Comparison of ENCODE assay signal across 10 cellular contexts in the genomic region with DNA sequence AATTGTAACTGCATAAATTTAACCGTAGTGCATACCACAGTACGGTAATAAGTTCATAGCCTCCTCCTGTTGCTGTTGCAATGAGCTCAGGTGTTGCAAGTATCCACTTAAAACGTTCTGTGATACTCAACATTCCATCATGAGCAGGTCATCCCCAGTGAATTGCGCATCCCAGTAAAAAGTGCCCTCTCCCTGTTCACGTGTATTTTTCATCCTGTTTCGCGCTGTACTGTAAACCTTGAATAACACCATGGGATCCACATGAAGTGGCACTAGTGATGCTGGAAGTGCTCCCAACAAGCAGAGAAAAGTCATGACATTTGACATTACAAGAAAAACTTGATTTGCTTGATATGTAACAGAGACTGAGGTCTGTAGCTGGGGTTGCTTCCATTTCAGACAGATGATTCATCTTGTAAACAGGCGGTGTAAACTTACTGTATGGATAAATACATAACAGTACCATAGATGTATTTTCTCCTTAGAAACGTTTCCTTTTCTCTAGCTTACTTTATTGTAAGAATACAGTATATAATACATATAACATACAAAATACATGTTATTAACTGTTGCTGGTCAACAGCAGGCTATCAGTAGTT. TPM values are rescaled to one million over a fixed set of nuclear protein-coding genes. Genes with fewer than 3 reads are reported as not detected.
A peak's percentile ranks its signal among the peaks of the same experiment; 100 is the strongest.
DNase-seq lines count a peak whose midpoint lies in the region; ATAC-seq and TF ChIP-seq lines count a peak whose summit lies in the region.
"Not testable (repeated sequence)": the region's sequence is repeated elsewhere in the genome, so short reads cannot be mapped to it uniquely, and the experiment has no call there.
"Had no signal": no experiment of that assay in that cellular context is flagged by ENCODE, and none has a peak within 500 bp of the region (broad histone marks: within the 10 kb centered on the region; RNA-seq: fewer than 3 reads in every experiment).

No MANE protein-coding gene starts in this region.

- H3K4me2 ChIP-seq in PC-3 (ENCODE audit: low read length) = not testable (repeated sequence)

- not testable (repeated sequence) for H3K9me3 ChIP-seq in PC-3 (ENCODE audit: low read length); endodermal cell (ENCODE audit: control insufficient read depth, low read length); lung (ENCODE audit: control insufficient read depth in 2 of 2, insufficient read depth in 1 of 2, low read length in 1 of 2)

- H3K27me3 ChIP-seq in PC-3 (ENCODE audit: low read length); endodermal cell (ENCODE audit: control insufficient read depth, insufficient read depth, low read length, poor library complexity, severe bottlenecking); lung (ENCODE audit: control insufficient read depth, insufficient read depth): not testable (repeated sequence)

- ATAC-seq in PC-3 = peak; percentile 70
- ATAC-seq in WTC11; left lobe of liver; lung (ENCODE audit: insufficient read depth, low FRiP score): not testable (repeated sequence)

- POLR2A ChIA-PET in PC-3 (lab: Charles Lee; ENCODE audit: unreplicated experiment); WTC11 (lab: Charles Lee); MCF 10A (lab: Yijun Ruan, JAX): not testable (repeated sequence)

- not testable (repeated sequence) for H3K4me1 ChIP-seq in PC-3 (ENCODE audit: insufficient read depth, low read length); endodermal cell (ENCODE audit: control insufficient read depth, insufficient read depth, low read length); lung (ENCODE audit: control insufficient read depth in 2 of 2, insufficient read depth in 2 of 2, low read length in 2 of 2)

- not testable (repeated sequence) for H3K9me2 ChIP-seq in PC-3 (replicated peaks; ENCODE audit: low read length)

- H2AFZ ChIP-seq in PC-3 (ENCODE audit: low read length) = not testable (repeated sequence)

- H3F3A ChIP-seq in PC-3 (ENCODE audit: low read length, unreplicated experiment) = not testable (repeated sequence)

- not testable (repeated sequence) for H3K9me3 Mint-ChIP-seq in WTC11; MCF 10A (ENCODE audit: unreplicated experiment); endodermal cell

- H3K36me3 Mint-ChIP-seq in WTC11; MCF 10A (ENCODE audit: insufficient read depth, unreplicated experiment); endodermal cell (ENCODE audit: low read depth): not testable (repeated sequence)

- not testable (repeated sequence) for BruUV-seq in PC-3 (replicated peaks; lab: Mats Ljungman, UMichigan); MCF 10A (replicated peaks; lab: Mats Ljungman, UMichigan)

- CTCF ChIA-PET in PC-3 (lab: Charles Lee); WTC11 (lab: Charles Lee); MCF 10A (lab: Yijun Ruan, JAX): not testable (repeated sequence)

- H3K27ac ChIP-seq in PC-3 (ENCODE audit: low read length); endodermal cell (ENCODE audit: low read depth, low read length); lung (ENCODE audit: low read depth in 1 of 2, low read length in 1 of 2): not testable (repeated sequence)

- 86 to 91% methylated on average over 3 to 4 of the region's 9 CpGs for WGBS in endodermal cell (ENCODE audit: insufficient coverage in 1 of 2, insufficient read length in 1 of 2), 2 experiments
- 77 to 81% methylated on average over 4 of the region's 9 CpGs for WGBS in lung, 2 donors

- not testable (repeated sequence) for H3K4me3 Mint-ChIP-seq in WTC11, endodermal cell
- H3K4me3 Mint-ChIP-seq in MCF 10A (ENCODE audit: unreplicated experiment) = peak overlapping the region; percentile 12

- TF ChIP-seq CTCF in PC-3 (conservative IDR thresholded peaks at IDR 0.05; ENCODE audit: low read depth, low read length); WTC11 (IDR thresholded peaks at IDR 0.05); MCF 10A (IDR thresholded peaks at IDR 0.05; ENCODE audit: unreplicated experiment); endodermal cell (conservative IDR thresholded peaks at IDR 0.05); lung (IDR thresholded peaks at IDR 0.05; ENCODE audit: control extremely low read depth, extremely low read depth): not testable (repeated sequence)

- not testable (repeated sequence) for H3K36me3 ChIP-seq in PC-3 (ENCODE audit: low read depth, low read length); endodermal cell (ENCODE audit: control insufficient read depth, insufficient read depth, low read length); lung (ENCODE audit: control insufficient read depth in 2 of 2, insufficient read depth in 2 of 2, low read length in 2 of 2)

- peak; percentile 57 for DNase-seq in PC-3
- DNase-seq in WTC11 (ENCODE audit: low spot score) = not testable (repeated sequence)
- peak; percentile 22 for DNase-seq in MCF 10A (ENCODE audit: unreplicated experiment)
- DNase-seq in endodermal cell = peak; percentile 22
- peak; percentile 48 for DNase-seq in left lobe of liver (ENCODE audit: low spot score)
- peak; percentile 45 for DNase-seq in lung (ENCODE audit: low spot score)

- not testable (repeated sequence) for H3K79me2 ChIP-seq in PC-3 (ENCODE audit: low read length)

- not testable (repeated sequence) for H3K4me1 Mint-ChIP-seq in WTC11; MCF 10A (ENCODE audit: insufficient read depth, unreplicated experiment); endodermal cell

- intact Hi-C loops in PC-3 (cut with micrococcal nuclease); MCF 10A (cut with micrococcal nuclease): not testable (repeated sequence)

- H3K9ac ChIP-seq in PC-3 (ENCODE audit: low read length); endodermal cell (ENCODE audit: extremely low read depth, low read length, poor library complexity, severe bottlenecking): not testable (repeated sequence)

- not testable (repeated sequence) for H3K27ac Mint-ChIP-seq in WTC11; MCF 10A (ENCODE audit: low read depth, unreplicated experiment); endodermal cell

- H3K4me3 ChIP-seq in PC-3 (ENCODE audit: low read length); endodermal cell (ENCODE audit: low read length); lung: not testable (repeated sequence)

- not testable (repeated sequence) for H3K27me3 Mint-ChIP-seq in WTC11 (ENCODE audit: low read depth); MCF 10A (ENCODE audit: insufficient read depth, unreplicated experiment); endodermal cell (ENCODE audit: insufficient read depth)

- H4K20me1 ChIP-seq in PC-3 (ENCODE audit: low read length) = not testable (repeated sequence)

TF ChIP-seq in WTC11, 78 proteins besides CTCF, POLR2A, EP300 and RAD21:
- peak; percentile 64; the same call in 1 of the 2 replicates for TF ChIP-seq GABPB1 (CRISPR knock-in tag; IDR thresholded peaks at IDR 0.05)

RNA-seq across cellular contexts. Expression of a gene that starts 2.4 kb away (rescaled TPM):
- total RNA-seq in PC-3 (2014; rRNA removed) (0.87 TPM in 1 of 2 replicates, not detected in the other), WTC11 (2021) (0.15 to 0.41 TPM (median 0.37 TPM) in 3 replicates), MCF 10A (2022) (1.1 and 1.3 TPM in 2 replicates), endodermal cell (under 1 TPM; 0.15 to 0.64 TPM), left lobe of liver (254 TPM), lung (1 to 10 TPM in 1 of 2 donors, under 1 TPM in 1; 0.61 to 5.6 TPM)
- polyA plus RNA-seq in endodermal cell (2013, experiment 1 of 2) = not detected
- polyA plus RNA-seq in endodermal cell (2013, experiment 2 of 2) = not detected
- polyA plus RNA-seq in lung = under 1 TPM in 1 of 2 donors, not detected in 1; 0.62 TPM
- total RNA-seq: CD4-positive, CD25-positive, alpha-beta regulatory T cell; G401; H1 had no signal
- polyA plus RNA-seq: CD8-positive, alpha-beta memory T cell had no signal

Comparison
In these comparisons a context has a peak if more than half of its experiments do, and no peak if none do; other contexts are left out.
1. RNA of a gene that starts 2.4 kb away (total RNA-seq): 254 TPM in left lobe of liver (single experiment); 0.61 to 5.6 TPM in lung, 1.1 to 1.3 TPM in MCF 10A, 0.87 TPM in PC-3, 0.15 to 0.64 TPM in endodermal cell and 0.15 to 0.41 TPM in WTC11; every median in the first group is over 10 times any median in the second.